8 cellular contexts compared by ENCODE assay signal in the genomic region with DNA sequence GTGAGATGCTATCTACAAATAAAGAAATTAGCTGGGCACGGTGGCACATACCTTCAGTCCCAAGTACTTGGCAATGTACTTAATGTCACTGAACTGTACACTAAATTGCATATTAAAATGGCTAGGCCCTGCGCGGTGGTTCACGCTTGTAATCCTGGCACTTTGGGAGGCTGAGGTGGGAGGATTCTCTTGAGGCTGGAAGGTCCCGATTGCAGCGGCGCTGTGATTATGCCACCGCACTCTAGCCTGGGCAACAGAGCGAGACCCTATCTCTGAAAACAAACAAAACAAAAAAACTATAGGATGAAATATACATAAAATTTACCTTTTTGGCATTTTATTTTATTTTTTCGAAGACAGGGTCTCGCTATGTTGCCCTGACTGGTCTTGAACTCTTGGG. TPM values are rescaled to one million over a fixed set of nuclear protein-coding genes. Genes with fewer than 3 reads are reported as not detected.
DNase-seq lines count a peak whose midpoint lies in the region; ATAC-seq and TF ChIP-seq lines count a peak whose summit lies in the region.

No MANE protein-coding gene starts in this region.

- H3K36me3 ChIP-seq in kidney epithelial cell (ENCODE audit: control insufficient read depth, insufficient read depth, low read length) (peaks cover 2% of the 10 kb centered on the region), suprapubic skin (no peaks in the 10 kb centered on the region)

- no peaks in the 10 kb centered on the region for H3K9me3 ChIP-seq in suprapubic skin

- ATAC-seq in activated T-cell treated with anti-CD3 and anti-CD28 coated beads, Interleukin-2, amount 50 U/mL, for 72 hours (replicated peaks in 1 of 2), result no peak
- ATAC-seq in HG02798 (IDR thresholded peaks at IDR 0.05; ENCODE audit: poor library complexity, unreplicated experiment), result no peak

- H3K27ac Mint-ChIP-seq in activated T-cell treated with anti-CD3 and anti-CD28 coated beads, Interleukin-2, amount 50 U/mL, for 72 hours, result peak overlapping the region; percentile 100
- peak overlapping the region; percentile 99 for H3K27ac Mint-ChIP-seq in activated naive CD8-positive, alpha-beta T cell

- DNase-seq in activated T-cell treated with anti-CD3 and anti-CD28 coated beads, Interleukin-2, amount 50 U/mL, for 72 hours, result no peak
- DNase-seq in activated T-cell treated with anti-CD3 and anti-CD28 coated beads, Interleukin-2, amount 50 U/mL, for 48 hours, result no peak
- no peak for DNase-seq in kidney epithelial cell (ENCODE audit: low read depth)
- DNase-seq in suprapubic skin (ENCODE audit: low spot score in 2 of 2), result no peak
- DNase-seq in HEK293T (ENCODE audit: extremely low spot score), result no peak
- no peak for DNase-seq in NCI-H1694 treated with DMSO at 0.1 percent for 48 hours (lab: John Stamatoyannopoulos, UW)

- POLR2A ChIA-PET in HEK293T (lab: Yijun Ruan, JAX), result interaction anchor here (0.6 to 1.7 kb wide), 9 partner anchors 16 to 766 kb away, joined by 3 to 14 read pairs (median 4); a partner anchor contains a TSS

- H3K9me3 Mint-ChIP-seq in activated T-cell treated with anti-CD3 and anti-CD28 coated beads, Interleukin-2, amount 50 U/mL, for 72 hours, result no peaks in the 10 kb centered on the region
- no peaks in the 10 kb centered on the region for H3K9me3 Mint-ChIP-seq in activated naive CD8-positive, alpha-beta T cell (ENCODE audit: low read depth)

- H3K27ac ChIP-seq in suprapubic skin, result no peak overlapping the region

- H3K27me3 ChIP-seq in kidney epithelial cell (ENCODE audit: control insufficient read depth, insufficient read depth, low read length) (no peaks in the 10 kb centered on the region), suprapubic skin (no peaks in the 10 kb centered on the region)

- no peak for TF ChIP-seq CTCF in kidney epithelial cell (IDR thresholded peaks at IDR 0.05; ENCODE audit: insufficient read depth, low read length, poor library complexity, severe bottlenecking)
- TF ChIP-seq CTCF in suprapubic skin (IDR thresholded peaks at IDR 0.05), result no peak

- TF ChIP-seq EP300 in suprapubic skin (IDR thresholded peaks at IDR 0.05), result no peak

- CTCF ChIA-PET in HEK293T (lab: Yijun Ruan, JAX), result no interaction called here

- peaks cover 43% of the 10 kb centered on the region for H3K4me1 Mint-ChIP-seq in activated T-cell treated with anti-CD3 and anti-CD28 coated beads, Interleukin-2, amount 50 U/mL, for 72 hours (ENCODE audit: low read depth)
- peaks cover 21% of the 10 kb centered on the region for H3K4me1 Mint-ChIP-seq in activated naive CD8-positive, alpha-beta T cell (ENCODE audit: low read depth)

- peaks cover 38% of the 10 kb centered on the region for H3K4me1 ChIP-seq in suprapubic skin

- no peaks in the 10 kb centered on the region for H3K27me3 Mint-ChIP-seq in activated T-cell treated with anti-CD3 and anti-CD28 coated beads, Interleukin-2, amount 50 U/mL, for 72 hours (ENCODE audit: low read depth)
- no peaks in the 10 kb centered on the region for H3K27me3 Mint-ChIP-seq in activated naive CD8-positive, alpha-beta T cell

- peaks cover 4 to 9% of the 10 kb centered on the region in 2 donors for H3K36me3 Mint-ChIP-seq in activated T-cell treated with anti-CD3 and anti-CD28 coated beads, Interleukin-2, amount 50 U/mL, for 72 hours (ENCODE audit: insufficient read depth in 2 of 2)
- peaks cover 6% of the 10 kb centered on the region for H3K36me3 Mint-ChIP-seq in activated naive CD8-positive, alpha-beta T cell

- H3K4me3 ChIP-seq in kidney epithelial cell (ENCODE audit: low read depth, low read length) (peak overlapping the region; percentile 96), suprapubic skin (peak overlapping the region; percentile 99)

- no peak for TF ChIP-seq POLR2A in suprapubic skin (IDR thresholded peaks at IDR 0.05)

- WGBS in suprapubic skin, result 92% methylated on average over 11 of the region's 11 CpGs

- peak overlapping the region; percentile 95 to 98 for H3K4me3 Mint-ChIP-seq in activated T-cell treated with anti-CD3 and anti-CD28 coated beads, Interleukin-2, amount 50 U/mL, for 72 hours
- peak overlapping the region; percentile 89 for H3K4me3 Mint-ChIP-seq in activated naive CD8-positive, alpha-beta T cell

TF ChIP-seq in HEK293T, 16 proteins besides CTCF, POLR2A, EP300 and RAD21:
- TF ChIP-seq ZNF384 (IDR thresholded peaks at IDR 0.05), result no peak

RNA-seq across cellular contexts. Expression of a gene that starts 1.5 kb away (rescaled TPM):
- total RNA-seq in activated T-cell treated with anti-CD3 and anti-CD28 coated beads, Interleukin-2, amount 50 U/mL, for 72 hours, result 100 to 1,000 TPM; 120 to 121 TPM
- total RNA-seq in kidney epithelial cell (149 and 153 TPM in 2 replicates), suprapubic skin (100 to 1,000 TPM; 136 to 158 (median 139) TPM)

RNA-seq across cellular contexts. Expression of a gene that starts 38.9 kb away (rescaled TPM):
- total RNA-seq in activated T-cell treated with anti-CD3 and anti-CD28 coated beads, Interleukin-2, amount 50 U/mL, for 72 hours, result 10 to 100 TPM; 25.5 to 31.2 TPM
- 43.8 and 47.7 TPM in 2 replicates for total RNA-seq in kidney epithelial cell
- total RNA-seq in suprapubic skin, result 10 to 100 TPM; 13.7 to 35.1 (median 19.3) TPM

RNA-seq across cellular contexts. Expression of a gene that starts 50.3 kb away (rescaled TPM):
- 10 to 100 TPM in 1 of 2 donors, 1 to 10 TPM in 1; 5.1 to 10.6 TPM for total RNA-seq in activated T-cell treated with anti-CD3 and anti-CD28 coated beads, Interleukin-2, amount 50 U/mL, for 72 hours
- total RNA-seq in kidney epithelial cell (7.5 and 11.6 TPM in 2 replicates), suprapubic skin (10 to 100 TPM in 3 of 4 donors, 1 to 10 TPM in 1; 9.9 to 55.8 (median 24.5) TPM)
